Comparison of ENCODE assay signal across 8 cellular contexts in genomic region chr16:73048292-73049050, GRCh38. TPM values are rescaled to one million over a fixed set of nuclear protein-coding genes. Genes with fewer than 3 reads are reported as not detected.
DNase-seq lines count a peak whose midpoint lies in the region; ATAC-seq and TF ChIP-seq lines count a peak whose summit lies in the region.

No MANE protein-coding gene starts in this region.

- H3K9ac ChIP-seq in BLaER1 (peak overlapping the region; percentile 63), SK-N-MC (ENCODE audit: insufficient read length) (peak overlapping the region; percentile 53)

- H3K4me1 ChIP-seq in BLaER1 (peaks cover 15% of the 10 kb centered on the region), GM23338 (ENCODE audit: insufficient read depth) (peaks cover 88% of the 10 kb centered on the region), psoas muscle (peaks cover 71% of the 10 kb centered on the region)

- no peak for TF ChIP-seq CTCF in GM23338 (conservative IDR thresholded peaks at IDR 0.05; ENCODE audit: low read depth in 2 of 2)
- no peak for TF ChIP-seq CTCF in psoas muscle (IDR thresholded peaks at IDR 0.05)

- WGBS in psoas muscle, 3 donors, result 3 to 7% (median 3%) methylated on average over 35 to 56 of the region's 56 CpGs

- H3K36me3 Mint-ChIP-seq in GM23338 (ENCODE audit: low read depth), result no peaks in the 10 kb centered on the region

- intact Hi-C loops in Right ventricle myocardium superior (cut with DNase I), result no loop called here
- intact Hi-C loops in psoas muscle (cut with DNase I), result loop anchor here (1.0 to 10.0 kb wide), 4 partner anchors 58 to 216 kb away; no protein-coding TSS in a partner anchor

- no peaks in the 10 kb centered on the region for H3K9me2 ChIP-seq in GM23338 (ENCODE audit: insufficient read depth)

- peaks cover 25% of the 10 kb centered on the region for H4K20me1 ChIP-seq in BLaER1
- H4K20me1 ChIP-seq in GM23338 (replicated peaks; ENCODE audit: insufficient read depth), result peaks cover 41% of the 10 kb centered on the region

- ATAC-seq in GM23338 (peak; percentile 13), Right ventricle myocardium superior (ENCODE audit: poor library complexity) (peak; percentile 60), psoas muscle (peak; percentile 18 to 65 (median 24))

- H3K9me3 ChIP-seq in BLaER1 (no peaks in the 10 kb centered on the region), SK-N-MC (ENCODE audit: low read depth, low read length) (no peaks in the 10 kb centered on the region), psoas muscle (no peaks in the 10 kb centered on the region)

- H2AFZ ChIP-seq in GM23338, result 0 out of 2 replicates have a peak overlapping the region, but pooled peaks have one; percentile 23

- H3F3A ChIP-seq in GM23338 (replicated peaks; ENCODE audit: low read depth), result peaks cover 35% of the 10 kb centered on the region

- H3K27me3 ChIP-seq in BLaER1 (peaks cover 85% of the 10 kb centered on the region), GM23338 (ENCODE audit: insufficient read depth) (peaks cover 93% of the 10 kb centered on the region), psoas muscle (ENCODE audit: insufficient read depth in 3 of 3, low read length in 2 of 3) (no peaks in the 10 kb centered on the region)

- no peaks in the 10 kb centered on the region for H3K36me3 ChIP-seq in BLaER1
- H3K36me3 ChIP-seq in GM23338 (ENCODE audit: insufficient read depth), result no peaks in the 10 kb centered on the region
- H3K36me3 ChIP-seq in SK-N-MC (ENCODE audit: insufficient read depth, low read length), result no peaks in the 10 kb centered on the region
- H3K36me3 ChIP-seq in psoas muscle (ENCODE audit: insufficient read depth in 1 of 2, low read depth in 1 of 2), result no peaks in the 10 kb centered on the region

- H3K27ac Mint-ChIP-seq in GM23338, result no peak overlapping the region

- H3K4me1 Mint-ChIP-seq in GM23338, result peaks cover 45% of the 10 kb centered on the region

- H3K27ac ChIP-seq in BLaER1 (no peak overlapping the region), GM23338 (ENCODE audit: low read depth) (no peak overlapping the region), SK-N-MC (no peak overlapping the region), psoas muscle (peak overlapping the region; percentile 98)

- peak overlapping the region; percentile 69 for H3K4me3 ChIP-seq in BLaER1
- H3K4me3 ChIP-seq in GM23338, result peak overlapping the region; percentile 68
- H3K4me3 ChIP-seq in SK-N-MC, result peak overlapping the region; percentile 72
- peak overlapping the region; percentile 84 for H3K4me3 ChIP-seq in psoas muscle

- H3K79me2 ChIP-seq in GM23338 (replicated peaks; ENCODE audit: insufficient read depth), result no peaks in the 10 kb centered on the region

- DNase-seq in GM23338 (ENCODE audit: low spot score) (peak; percentile 72), SK-N-MC (ENCODE audit: low read depth, low spot score) (no peak), Right ventricle myocardium superior (peak; percentile 82), psoas muscle (peak; percentile 80 to 86), NCI-H82 treated with DMSO at 0.1 percent for 48 hours (lab: John Stamatoyannopoulos, UW; ENCODE audit: unreplicated experiment) (no peak), germinal center (ENCODE audit: low spot score) (no peak), NCI-H1048 (lab: John Stamatoyannopoulos, UW) (no peak)

- H3K4me2 ChIP-seq in BLaER1 (peak overlapping the region; percentile 96), GM23338 (peak overlapping the region; percentile 81)

- peak overlapping the region; percentile 57 for H3K4me3 Mint-ChIP-seq in GM23338

- no peaks in the 10 kb centered on the region for H3K9me3 Mint-ChIP-seq in GM23338

- H3K27me3 Mint-ChIP-seq in GM23338 (ENCODE audit: insufficient read depth, low read depth, poor library complexity), result peaks cover 41% of the 10 kb centered on the region

TF ChIP-seq in GM23338, 12 proteins besides CTCF, POLR2A, EP300 and RAD21:
- TF ChIP-seq CREB1 (CRISPR knock-in tag; IDR thresholded peaks at IDR 0.05; ENCODE audit: low read depth) (no peak), EZH2 (IDR thresholded peaks at IDR 0.05; ENCODE audit: low read depth, unreplicated experiment) (peak; percentile 22)

RNA-seq across cellular contexts. Expression of gene ZFHX3, which starts 0.5 kb away (rescaled TPM):
- 0.74 and 1.0 TPM in 2 replicates for total RNA-seq in GM23338 (2014; rRNA removed; shearing (Covaris generic))
- polyA plus RNA-seq in GM23338 (2016; fragmentation: Nextera tagmentation; extraction: Ambion mirVana) (1.3 and 1.5 TPM in 2 replicates), psoas muscle (10 to 100 TPM in 1 of 3 donors, 1 to 10 TPM in 2; 3.3 to 11.5 (median 5.2) TPM)
- total RNA-seq in Right ventricle myocardium superior (8.3 TPM), psoas muscle (10 to 100 TPM; 10.6 to 36.9 (median 26.2) TPM)

Comparison
In these comparisons a context has a peak if more than half of its experiments do, and no peak if none do; other contexts are left out.
1. DNase-seq: peak in GM23338 (single experiment), Right ventricle myocardium superior (single experiment) and psoas muscle (2 of 2); none in SK-N-MC (single experiment), NCI-H82 treated with DMSO at 0.1 percent for 48 hours (single experiment), germinal center (single experiment) and NCI-H1048 (single experiment).
2. Peak in every context shown above with its lines, with median percentiles within 50 percentile points of each other: H3K4me3 ChIP-seq and ATAC-seq.